ENCODE assay signal across 1 cellular context in the genomic region with DNA sequence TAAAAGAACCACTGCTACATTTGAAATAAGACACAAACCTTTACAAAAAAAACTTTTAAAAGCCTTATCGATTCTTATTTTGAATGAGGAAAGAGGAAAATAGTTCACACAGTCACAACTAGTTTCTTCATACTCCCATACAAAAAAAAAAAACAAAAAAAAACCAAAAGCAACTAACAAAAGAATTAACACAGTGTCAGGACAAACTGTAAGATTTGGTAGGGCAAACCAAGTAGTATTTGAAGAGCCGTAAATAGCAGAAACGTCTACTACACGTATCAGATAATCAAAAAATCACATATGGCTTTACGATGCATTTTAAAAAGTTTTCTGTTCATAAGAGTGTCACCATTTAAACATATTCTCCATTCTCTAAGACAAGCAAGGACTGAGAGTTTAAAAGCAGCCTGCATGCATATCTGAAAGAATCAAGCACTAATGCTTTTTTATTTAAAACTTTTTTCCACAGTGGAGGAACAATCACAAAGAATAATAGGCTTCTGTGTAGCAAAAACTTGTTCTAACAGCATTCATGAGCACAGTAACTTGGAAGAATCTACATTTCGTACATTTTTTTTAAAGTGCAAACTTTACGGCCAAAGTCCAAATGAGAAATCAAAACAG.
A peak's percentile ranks its signal among the peaks of the same experiment; 100 is the strongest.
TF ChIP-seq lines count a peak whose summit lies in the region.

No MANE protein-coding gene starts in this region.

TF ChIP-seq in K562, 482 proteins besides CTCF, POLR2A, EP300 and RAD21 (continued from another document):
- TF ChIP-seq ZNF507 (tag; conservative IDR thresholded peaks at IDR 0.05) (no peak), NBN (IDR thresholded peaks at IDR 0.05; ENCODE audit: low read depth) (peak; percentile 45; the same call in 1 of the 2 replicates), SNIP1 (IDR thresholded peaks at IDR 0.05; ENCODE audit: low read depth) (peak; percentile 10; the same call in 1 of the 2 replicates), SIN3A (IDR thresholded peaks at IDR 0.05; ENCODE audit: borderline replicate concordance in 2 of 2, control insufficient read depth in 1 of 2, low read depth in 2 of 2, low read length in 2 of 2) (0 out of 4 replicates have a peak, but pooled peaks of 1 of the 2 experiments have one; percentile 12), ZNF174 (CRISPR knock-in tag; IDR thresholded peaks at IDR 0.05) (no peak), SMARCA4 (IDR thresholded peaks at IDR 0.05) (0 out of 2 replicates have a peak, but pooled peaks have one; percentile 12), ARID2 (IDR thresholded peaks at IDR 0.05) (peak; percentile 60; the same call in 1 of the 2 replicates), RAD51 (IDR thresholded peaks at IDR 0.05; ENCODE audit: borderline replicate concordance, low read depth) (0 out of 2 replicates have a peak, but pooled peaks have one; percentile 10)
- TF ChIP-seq, protein P1, sequence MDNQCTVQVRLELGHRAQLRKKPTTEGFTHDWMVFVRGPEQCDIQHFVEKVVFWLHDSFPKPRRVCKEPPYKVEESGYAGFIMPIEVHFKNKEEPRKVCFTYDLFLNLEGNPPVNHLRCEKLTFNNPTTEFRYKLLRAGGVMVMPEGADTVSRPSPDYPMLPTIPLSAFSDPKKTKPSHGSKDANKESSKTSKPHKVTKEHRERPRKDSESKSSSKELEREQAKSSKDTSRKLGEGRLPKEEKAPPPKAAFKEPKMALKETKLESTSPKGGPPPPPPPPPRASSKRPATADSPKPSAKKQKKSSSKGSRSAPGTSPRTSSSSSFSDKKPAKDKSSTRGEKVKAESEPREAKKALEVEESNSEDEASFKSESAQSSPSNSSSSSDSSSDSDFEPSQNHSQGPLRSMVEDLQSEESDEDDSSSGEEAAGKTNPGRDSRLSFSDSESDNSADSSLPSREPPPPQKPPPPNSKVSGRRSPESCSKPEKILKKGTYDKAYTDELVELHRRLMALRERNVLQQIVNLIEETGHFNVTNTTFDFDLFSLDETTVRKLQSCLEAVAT (IDR thresholded peaks at IDR 0.05) = peak; percentile 97 to 98
